In genomic region chr1:38352869-38353268, GRCh38 we compare ENCODE assay signal across 27 cellular contexts.
"Had no signal": no experiment of that assay in that cellular context is flagged by ENCODE, and none has a peak within 500 bp of the region (broad histone marks: within the 10 kb centered on the region; RNA-seq: fewer than 3 reads in every experiment).

No MANE protein-coding gene starts in this region.

- H3K4me1 Mint-ChIP-seq: activated CD4-positive, alpha-beta memory T cell treated with anti-CD3 and anti-CD28 coated beads, Interleukin-2, amount 10 ng/mL, durations not matched to agents 7 days and 5 days; activated CD4-positive, alpha-beta T cell treated with anti-CD3 and anti-CD28 coated beads, Interleukin-2, amount 10 ng/mL, durations not matched to agents 7 days and 5 days; activated naive CD4-positive, alpha-beta T cell treated with anti-CD3 and anti-CD28 coated beads, Interleukin-2, amount 10 ng/mL, durations not matched to agents 7 days and 5 days; activated naive CD8-positive, alpha-beta T cell treated with anti-CD3 and anti-CD28 coated beads, Interleukin-2, amount 10 ng/mL, durations not matched to agents 7 days and 5 days; central memory CD8-positive, alpha-beta T cell; T-helper 17 cell had no signal

- H3K36me3 Mint-ChIP-seq: activated naive CD4-positive, alpha-beta T cell treated with anti-CD3 and anti-CD28 coated beads, Interleukin-2, amount 10 ng/mL, durations not matched to agents 7 days and 5 days; activated naive CD8-positive, alpha-beta T cell treated with anti-CD3 and anti-CD28 coated beads, Interleukin-2, amount 10 ng/mL, durations not matched to agents 7 days and 5 days had no signal

- H3K27me3 ChIP-seq: brain microvascular endothelial cell had no signal

- ATAC-seq: activated naive CD4-positive, alpha-beta T cell treated with anti-CD3 and anti-CD28 coated beads, Interleukin-2, amount 50 U/mL, for 72 hours; activated T-cell treated with anti-CD3 and anti-CD28 coated beads, Interleukin-2, amount 50 U/mL, for 72 hours; esophagus mucosa; T-helper 17 cell had no signal

- H3K27ac ChIP-seq: brain microvascular endothelial cell, WERI-Rb-1 had no signal

- H3K36me3 ChIP-seq: brain microvascular endothelial cell, WERI-Rb-1 had no signal

- H3K4me3 Mint-ChIP-seq: activated CD4-positive, alpha-beta memory T cell treated with anti-CD3 and anti-CD28 coated beads, Interleukin-2, amount 10 ng/mL, durations not matched to agents 7 days and 5 days; activated CD4-positive, alpha-beta T cell treated with anti-CD3 and anti-CD28 coated beads, Interleukin-2, amount 10 ng/mL, durations not matched to agents 7 days and 5 days; activated naive CD4-positive, alpha-beta T cell treated with anti-CD3 and anti-CD28 coated beads, Interleukin-2, amount 10 ng/mL, durations not matched to agents 7 days and 5 days; activated naive CD8-positive, alpha-beta T cell treated with anti-CD3 and anti-CD28 coated beads, Interleukin-2, amount 10 ng/mL, durations not matched to agents 7 days and 5 days; activated T-cell treated with anti-CD3 and anti-CD28 coated beads, Interleukin-2, amount 50 U/mL, for 24 hours; activated T-cell treated with anti-CD3 and anti-CD28 coated beads, Interleukin-2, amount 50 U/mL, for 72 hours; central memory CD8-positive, alpha-beta T cell; T-helper 17 cell; T-helper 2 cell treated with Interferon-gamma antibody and Interleukin-4, amounts not matched to agents 5 μg/mL and 100 μg/mL, for 36 hours had no signal

- DNase-seq: activated CD4-positive, alpha-beta memory T cell treated with anti-CD3 and anti-CD28 coated beads, Interleukin-2, amount 10 ng/mL, durations not matched to agents 7 days and 5 days; activated CD4-positive, alpha-beta T cell treated with anti-CD3 and anti-CD28 coated beads for 4 hours; activated CD4-positive, alpha-beta T cell treated with anti-CD3 and anti-CD28 coated beads, Interleukin-2, amount 10 ng/mL, durations not matched to agents 7 days and 5 days; activated CD4-positive, alpha-beta T cell treated with anti-CD3 and anti-CD28 coated beads, Interleukin-2, amount 50 U/mL, for 4 hours; activated CD4-positive, CD25-positive, alpha-beta regulatory T cell; activated CD4-positive, CD25-positive, alpha-beta regulatory T cell treated with anti-CD3 and anti-CD28 coated beads, Interleukin-2, amount 50 U/mL, for 72 hours; activated CD8-positive, alpha-beta memory T cell treated with anti-CD3 and anti-CD28 coated beads, Interleukin-2, amount 50 U/mL, for 48 hours; activated gamma-delta T cell; activated naive CD4-positive, alpha-beta T cell; activated naive CD4-positive, alpha-beta T cell treated with anti-CD3 and anti-CD28 coated beads, Interleukin-2, amount 10 ng/mL, durations not matched to agents 7 days and 5 days; activated naive CD8-positive, alpha-beta T cell treated with anti-CD3 and anti-CD28 coated beads, Interleukin-2, amount 10 ng/mL, durations not matched to agents 7 days and 5 days; activated T-cell treated with anti-CD3 and anti-CD28 coated beads for 4 hours; activated T-cell treated with anti-CD3 and anti-CD28 coated beads, Interleukin-2, amount 50 U/mL, for 24 hours; activated T-cell treated with anti-CD3 and anti-CD28 coated beads, Interleukin-2, amount 50 U/mL, for 72 hours; brain microvascular endothelial cell; cortex of kidney; dermis blood vessel endothelial cell; effector CD4-positive, alpha-beta T cell; foreskin fibroblast; T-helper 1 cell; T-helper 17 cell; T1000; WERI-Rb-1 had no signal

- H3K27ac Mint-ChIP-seq: activated CD4-positive, alpha-beta memory T cell treated with anti-CD3 and anti-CD28 coated beads, Interleukin-2, amount 10 ng/mL, durations not matched to agents 7 days and 5 days; activated CD4-positive, alpha-beta T cell treated with anti-CD3 and anti-CD28 coated beads, Interleukin-2, amount 10 ng/mL, durations not matched to agents 7 days and 5 days; activated naive CD4-positive, alpha-beta T cell treated with anti-CD3 and anti-CD28 coated beads, Interleukin-2, amount 10 ng/mL, durations not matched to agents 7 days and 5 days; activated naive CD4-positive, alpha-beta T cell treated with anti-CD3 and anti-CD28 coated beads, Interleukin-2, amount 50 U/mL, for 72 hours; activated naive CD8-positive, alpha-beta T cell treated with anti-CD3 and anti-CD28 coated beads, Interleukin-2, amount 10 ng/mL, durations not matched to agents 7 days and 5 days; activated T-cell treated with anti-CD3 and anti-CD28 coated beads, Interleukin-2, amount 50 U/mL, for 24 hours; activated T-cell treated with anti-CD3 and anti-CD28 coated beads, Interleukin-2, amount 50 U/mL, for 72 hours; T-helper 17 cell; T-helper 2 cell treated with Interferon-gamma antibody and Interleukin-4, amounts not matched to agents 5 μg/mL and 100 μg/mL, for 36 hours had no signal

- H3K9me3 Mint-ChIP-seq: activated CD4-positive, alpha-beta memory T cell treated with anti-CD3 and anti-CD28 coated beads, Interleukin-2, amount 10 ng/mL, durations not matched to agents 7 days and 5 days; activated CD4-positive, alpha-beta T cell treated with anti-CD3 and anti-CD28 coated beads, Interleukin-2, amount 10 ng/mL, durations not matched to agents 7 days and 5 days; activated naive CD4-positive, alpha-beta T cell treated with anti-CD3 and anti-CD28 coated beads, Interleukin-2, amount 10 ng/mL, durations not matched to agents 7 days and 5 days had no signal
